19 cellular contexts compared by ENCODE assay signal in genomic region chr1:113701429-113701828, GRCh38. TPM values are rescaled to one million over a fixed set of nuclear protein-coding genes. Genes with fewer than 3 reads are reported as not detected.
A peak's percentile ranks its signal among the peaks of the same experiment; 100 is the strongest.
DNase-seq lines count a peak whose midpoint lies in the region; ATAC-seq and TF ChIP-seq lines count a peak whose summit lies in the region.
"Had no signal": no experiment of that assay in that cellular context is flagged by ENCODE, and none has a peak within 500 bp of the region (broad histone marks: within the 10 kb centered on the region; RNA-seq: fewer than 3 reads in every experiment).

No MANE protein-coding gene starts in this region.

- H3K27me3 Mint-ChIP-seq in memory B cell (no peaks in the 10 kb centered on the region), osteocyte (ENCODE audit: unreplicated experiment) (no peaks in the 10 kb centered on the region)
- H3K27me3 Mint-ChIP-seq: progenitor cell of endocrine pancreas had no signal

- POLR2A ChIA-PET in OCI-LY7 (lab: Charles Lee), result interaction anchor here (0.6 to 1.0 kb wide), 3 partner anchors 9 to 648 kb away, joined by 3 to 4 read pairs (median 4); no protein-coding TSS in a partner anchor

- H3K9me3 Mint-ChIP-seq in memory B cell (no peaks in the 10 kb centered on the region), osteocyte (ENCODE audit: unreplicated experiment) (no peaks in the 10 kb centered on the region)
- H3K9me3 Mint-ChIP-seq: T-helper 2 cell treated with Interferon-gamma antibody and Interleukin-4, amounts not matched to agents 5 μg/mL and 100 μg/mL, for 36 hours had no signal

- intact Hi-C loops in OCI-LY7 (cut with micrococcal nuclease; ENCODE audit: unreplicated experiment), result no loop called here

- no peaks in the 10 kb centered on the region for H3K79me2 ChIP-seq in OCI-LY7 (ENCODE audit: insufficient read depth, low read depth, low read length)

- H3K4me3 Mint-ChIP-seq in memory B cell (no peak overlapping the region), osteocyte (ENCODE audit: unreplicated experiment) (no peak overlapping the region)
- H3K4me3 Mint-ChIP-seq: T-helper 2 cell treated with Interferon-gamma antibody and Interleukin-4, amounts not matched to agents 5 μg/mL and 100 μg/mL, for 36 hours had no signal

- 0 out of 2 replicates have a peak overlapping the region, but pooled peaks have one; percentile 16 for H3K9ac ChIP-seq in HUES48 (ENCODE audit: low read depth, low read length)

- TF ChIP-seq CTCF in OCI-LY7 (conservative IDR thresholded peaks at IDR 0.05; ENCODE audit: low read length), result no peak
- TF ChIP-seq CTCF in brain microvascular endothelial cell (IDR thresholded peaks at IDR 0.05; ENCODE audit: low read depth, low read length, missing control alignments), result no peak
- no peak for TF ChIP-seq CTCF in osteocyte (IDR thresholded peaks at IDR 0.05)

- H3K27ac ChIP-seq in HUES48 (ENCODE audit: low read depth, low read length), result peak overlapping the region; percentile 85
- no peak overlapping the region for H3K27ac ChIP-seq in OCI-LY7 (ENCODE audit: low read depth, low read length, poor library complexity, severe bottlenecking)
- H3K27ac ChIP-seq in brain microvascular endothelial cell, result no peak overlapping the region
- H3K27ac ChIP-seq: C4-2B, coronary artery, esophagus muscularis mucosa, heart right ventricle had no signal

- H3K4me1 ChIP-seq in HUES48 (ENCODE audit: control insufficient read depth, insufficient read depth, low read length), result peaks cover 12% of the 10 kb centered on the region
- H3K4me1 ChIP-seq in OCI-LY7 (ENCODE audit: insufficient read depth, low read length, poor library complexity, severe bottlenecking), result no peaks in the 10 kb centered on the region
- H3K4me1 ChIP-seq: esophagus muscularis mucosa, HAP-1, heart right ventricle had no signal

- H3K36me3 Mint-ChIP-seq in memory B cell (peaks cover 16% of the 10 kb centered on the region), osteocyte (ENCODE audit: unreplicated experiment) (peaks cover 28% of the 10 kb centered on the region)

- no peak overlapping the region for H2AFZ ChIP-seq in OCI-LY7 (ENCODE audit: low read length)

- H3K27ac Mint-ChIP-seq in memory B cell (no peak overlapping the region), osteocyte (ENCODE audit: unreplicated experiment) (no peak overlapping the region)
- H3K27ac Mint-ChIP-seq: progenitor cell of endocrine pancreas; T-helper 2 cell treated with Interferon-gamma antibody and Interleukin-4, amounts not matched to agents 5 μg/mL and 100 μg/mL, for 36 hours had no signal

- H3K9me2 ChIP-seq in OCI-LY7 (ENCODE audit: insufficient read depth, low read length), result no peaks in the 10 kb centered on the region

- H3K27me3 ChIP-seq in HUES48 (ENCODE audit: control insufficient read depth, insufficient read depth, low read length) (no peaks in the 10 kb centered on the region), brain microvascular endothelial cell (replicated peaks) (no peaks in the 10 kb centered on the region)
- H3K27me3 ChIP-seq: esophagus muscularis mucosa, heart right ventricle had no signal

- peak; percentile 35 for ATAC-seq in memory B cell (ENCODE audit: low read depth)
- ATAC-seq: heart right ventricle had no signal

- H4K20me1 ChIP-seq in OCI-LY7 (ENCODE audit: insufficient read depth, low read length), result no peaks in the 10 kb centered on the region

- H3K4me1 Mint-ChIP-seq in memory B cell, result peaks cover 12% of the 10 kb centered on the region
- peaks cover 3% of the 10 kb centered on the region for H3K4me1 Mint-ChIP-seq in osteocyte (ENCODE audit: unreplicated experiment)

- H3K4me2 ChIP-seq in OCI-LY7 (ENCODE audit: low read length), result no peak overlapping the region

- no TSS peak for BruUV-seq in OCI-LY7 (replicated peaks; lab: Mats Ljungman, UMichigan)

- in situ Hi-C loops in brain microvascular endothelial cell (cut with HindIII; ENCODE audit: low pct_ligation_motif_present, low sequenced_read_pairs), result no loop called here

- no peaks in the 10 kb centered on the region for H3K9me3 ChIP-seq in HUES48 (ENCODE audit: control insufficient read depth, insufficient read depth, low read length)
- H3K9me3 ChIP-seq in OCI-LY7 (ENCODE audit: low read length), result no peaks in the 10 kb centered on the region
- H3K9me3 ChIP-seq: esophagus muscularis mucosa, HAP-1, heart right ventricle had no signal

- CTCF ChIA-PET in OCI-LY7 (lab: Charles Lee; ENCODE audit: unreplicated experiment), result no interaction called here

- H3K36me3 ChIP-seq in HUES48 (ENCODE audit: control insufficient read depth, insufficient read depth, low read length) (peaks cover 35% of the 10 kb centered on the region), OCI-LY7 (ENCODE audit: insufficient read depth, low read length) (no peaks in the 10 kb centered on the region), brain microvascular endothelial cell (replicated peaks) (peaks cover 5% of the 10 kb centered on the region)

- DNase-seq in OCI-LY7 (ENCODE audit: low spot score) (peak; percentile 15), brain microvascular endothelial cell (peak; percentile 10), memory B cell (ENCODE audit: low spot score in 2 of 2) (no peak), RKO (ENCODE audit: low spot score) (no peak), osteocyte (ENCODE audit: extremely low spot score, unreplicated experiment) (no peak), ecto neural progenitor cell (ENCODE audit: low spot score) (no peak)
- DNase-seq in activated T-cell treated with anti-CD3 and anti-CD28 coated beads, Interleukin-2, amount 50 U/mL, for 1 hour, result no peak
- DNase-seq: activated CD4-positive, alpha-beta T cell treated with anti-CD3 and anti-CD28 coated beads, Interleukin-2, amount 50 U/mL, for 4 hours; amniotic stem cell; heart right ventricle; NCI-H1417 treated with DMSO at 0.1 percent for 48 hours; RPMI8226 had no signal

- no peak overlapping the region for H3K4me3 ChIP-seq in HUES48 (ENCODE audit: low read depth, low read length)
- no peak overlapping the region for H3K4me3 ChIP-seq in OCI-LY7 (ENCODE audit: low read depth, low read length, poor library complexity, severe bottlenecking)
- H3K4me3 ChIP-seq in brain microvascular endothelial cell (ENCODE audit: low read depth, low read length), result no peak overlapping the region
- H3K4me3 ChIP-seq: coronary artery, esophagus muscularis mucosa, HAP-1, heart right ventricle had no signal

RNA-seq across cellular contexts. Expression of gene PHTF1, which starts 57.9 kb away (rescaled TPM):
- 7.1 and 11.8 TPM in 2 replicates for total RNA-seq in OCI-LY7 (2014; rRNA removed; shearing (Covaris generic))
- 17.1 and 18.8 TPM in 2 replicates for total RNA-seq in OCI-LY7 (2022)
- 25.8 and 30.4 TPM in 2 replicates for total RNA-seq in osteocyte

Comparison
In these comparisons a context has a peak if more than half of its experiments do, and no peak if none do; other contexts are left out.
1. DNase-seq: peak in OCI-LY7 (single experiment) and brain microvascular endothelial cell (single experiment); none in memory B cell (0 of 2), activated T-cell treated with anti-CD3 and anti-CD28 coated beads, Interleukin-2, amount 50 U/mL, for 1 hour (single experiment), RKO (single experiment), osteocyte (single experiment) and ecto neural progenitor cell (single experiment).